14 cellular contexts compared by ENCODE assay signal in genomic region chr10:119456435-119456810, GRCh38.
DNase-seq lines count a peak whose midpoint lies in the region; ATAC-seq and TF ChIP-seq lines count a peak whose summit lies in the region.
"Had no signal": no experiment of that assay in that cellular context is flagged by ENCODE, and none has a peak within 500 bp of the region (broad histone marks: within the 10 kb centered on the region; RNA-seq: fewer than 3 reads in every experiment).

No MANE protein-coding gene starts in this region.

- H3K27me3 Mint-ChIP-seq in activated naive CD4-positive, alpha-beta T cell treated with anti-CD3 and anti-CD28 coated beads, Interleukin-2, amount 10 ng/mL, durations not matched to agents 7 days and 5 days, result no peaks in the 10 kb centered on the region
- H3K27me3 Mint-ChIP-seq: CD4-positive, alpha-beta T cell had no signal

- H3K9ac ChIP-seq in Karpas-422 (ENCODE audit: low read length), result peak overlapping the region; percentile 47
- H3K9ac ChIP-seq: GM23248 had no signal

- no peaks in the 10 kb centered on the region for H3K79me2 ChIP-seq in Karpas-422 (ENCODE audit: low read length)

- CTCF ChIA-PET in activated naive CD4-positive, alpha-beta T cell treated with anti-CD3 and anti-CD28 coated beads, Interleukin-2, amount 10 ng/mL, durations not matched to agents 7 days and 5 days (lab: Charles Lee), result interaction anchor here (0.9 to 2.6 kb wide), 4 partner anchors 11 to 308 kb away, joined by 3 to 12 read pairs (median 4); no protein-coding TSS in a partner anchor

- TF ChIP-seq CTCF in lower lobe of right lung (IDR thresholded peaks at IDR 0.05), result no peak
- TF ChIP-seq CTCF in lower leg skin (IDR thresholded peaks at IDR 0.05), result no peak

- no peak for TF ChIP-seq POLR2A in lower leg skin (IDR thresholded peaks at IDR 0.05)

- H4K20me1 ChIP-seq in Karpas-422 (ENCODE audit: insufficient read depth, low read depth, low read length), result no peaks in the 10 kb centered on the region

- H3K4me3 Mint-ChIP-seq in activated naive CD4-positive, alpha-beta T cell treated with anti-CD3 and anti-CD28 coated beads, Interleukin-2, amount 10 ng/mL, durations not matched to agents 7 days and 5 days, result no peak overlapping the region
- H3K4me3 Mint-ChIP-seq: CD4-positive, alpha-beta T cell had no signal

- peaks cover 2% of the 10 kb centered on the region for H3K4me1 Mint-ChIP-seq in activated naive CD4-positive, alpha-beta T cell treated with anti-CD3 and anti-CD28 coated beads, Interleukin-2, amount 10 ng/mL, durations not matched to agents 7 days and 5 days

- H3K9me3 ChIP-seq in Karpas-422 (ENCODE audit: low read length) (no peaks in the 10 kb centered on the region), lower lobe of right lung (no peaks in the 10 kb centered on the region)

- peak overlapping the region; percentile 67 for H3K4me2 ChIP-seq in Karpas-422 (ENCODE audit: low read depth, low read length, poor library complexity, severe bottlenecking)

- no peak for DNase-seq in activated naive CD4-positive, alpha-beta T cell treated with anti-CD3 and anti-CD28 coated beads, Interleukin-2, amount 10 ng/mL, durations not matched to agents 7 days and 5 days
- no peak for DNase-seq in activated naive CD4-positive, alpha-beta T cell treated with Interleukin-2 at 50 U/mL for 16 hours
- DNase-seq in Karpas-422 (no peak), lower lobe of right lung (peak; percentile 39), SK-N-DZ (ENCODE audit: low spot score) (no peak), GM03348 (ENCODE audit: low spot score) (no peak), nucleus accumbens (lab: John Stamatoyannopoulos, UW) (no peak), lower leg skin (ENCODE audit: low spot score in 2 of 2) (no peak)
- DNase-seq: Calu3; CD4-positive, alpha-beta T cell; DMS 273 treated with DMSO at 0.1 percent for 48 hours; GM23248 had no signal

- H3K27me3 ChIP-seq in Karpas-422 (ENCODE audit: low read length) (no peaks in the 10 kb centered on the region), lower lobe of right lung (ENCODE audit: low read depth) (no peaks in the 10 kb centered on the region)

- no peaks in the 10 kb centered on the region for H3K9me3 Mint-ChIP-seq in activated naive CD4-positive, alpha-beta T cell treated with anti-CD3 and anti-CD28 coated beads, Interleukin-2, amount 10 ng/mL, durations not matched to agents 7 days and 5 days
- H3K9me3 Mint-ChIP-seq: CD4-positive, alpha-beta T cell had no signal

- intact Hi-C loops in lower lobe of right lung (cut with DNase I), result no loop called here
- intact Hi-C loops in lower leg skin (cut with DNase I; ENCODE audit: low total_unique reads), result no loop called here

- no peak overlapping the region for H2AFZ ChIP-seq in Karpas-422 (ENCODE audit: low read length)
- H2AFZ ChIP-seq: GM23248 had no signal

- H3K4me1 ChIP-seq in Karpas-422 (ENCODE audit: low read length) (peaks cover 45% of the 10 kb centered on the region), lower lobe of right lung (no peaks in the 10 kb centered on the region)

- H3K27ac Mint-ChIP-seq in activated naive CD4-positive, alpha-beta T cell treated with anti-CD3 and anti-CD28 coated beads, Interleukin-2, amount 10 ng/mL, durations not matched to agents 7 days and 5 days, result peak overlapping the region; percentile 37
- H3K27ac Mint-ChIP-seq: CD4-positive, alpha-beta T cell had no signal

- H3K36me3 ChIP-seq in Karpas-422 (ENCODE audit: insufficient read depth, low read length) (no peaks in the 10 kb centered on the region), lower lobe of right lung (peaks cover 72% of the 10 kb centered on the region)

- H3K36me3 Mint-ChIP-seq in activated naive CD4-positive, alpha-beta T cell treated with anti-CD3 and anti-CD28 coated beads, Interleukin-2, amount 10 ng/mL, durations not matched to agents 7 days and 5 days, result peaks cover 9% of the 10 kb centered on the region

- no peak overlapping the region; the same call in 1 of the 2 replicates for H3K27ac ChIP-seq in Karpas-422 (ENCODE audit: low read length)
- no peak overlapping the region for H3K27ac ChIP-seq in lower lobe of right lung
- H3K27ac ChIP-seq: 22Rv1, GM23248 had no signal

- no peaks in the 10 kb centered on the region for H3K9me2 ChIP-seq in Karpas-422 (replicated peaks; ENCODE audit: insufficient read depth, low read length)

- WGBS in lower leg skin, 2 donors, result 93 to 98% methylated on average over 7 of the region's 7 CpGs

- no peak for ATAC-seq in lower lobe of right lung

- H3K4me3 ChIP-seq in Karpas-422 (ENCODE audit: low read length) (peak overlapping the region; percentile 42; the same call in 1 of the 2 replicates), lower lobe of right lung (no peak overlapping the region), lower leg skin (ENCODE audit: low read depth, poor library complexity, severe bottlenecking) (no peak overlapping the region)
- H3K4me3 ChIP-seq: GM12878, GM23248 had no signal
